ENCODE assay signal across 10 cellular contexts in the genomic region with DNA sequence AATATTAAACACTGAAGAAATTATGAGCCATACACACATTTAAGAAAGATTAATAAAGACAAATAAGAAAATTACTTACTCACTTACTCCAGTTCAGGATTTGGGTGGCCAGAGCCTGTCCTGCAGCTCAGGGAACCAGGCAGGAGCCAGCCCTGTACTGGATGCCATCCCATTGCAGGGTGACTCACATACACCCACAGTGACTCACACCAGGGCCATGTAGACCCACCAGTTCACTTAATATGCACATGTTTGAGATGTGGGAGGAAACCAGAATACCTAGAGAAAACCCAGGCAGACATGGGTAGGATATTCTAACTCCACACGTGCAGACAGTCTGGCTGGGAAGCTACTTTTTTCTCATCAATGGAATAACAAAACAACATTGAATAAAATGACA. TPM values are rescaled to one million over a fixed set of nuclear protein-coding genes. Genes with fewer than 3 reads are reported as not detected.
DNase-seq lines count a peak whose midpoint lies in the region; ATAC-seq, FAIRE-seq and TF ChIP-seq lines count a peak whose summit lies in the region.
"Had no signal": no experiment of that assay in that cellular context is flagged by ENCODE, and none has a peak within 500 bp of the region (broad histone marks: within the 10 kb centered on the region; RNA-seq: fewer than 3 reads in every experiment).

No MANE protein-coding gene starts in this region.

- H3K9me3 ChIP-seq in keratinocyte (ENCODE audit: control insufficient read depth, low read depth, low read length) = no peaks in the 10 kb centered on the region

- TF ChIP-seq CTCF in AG04449 (IDR thresholded peaks at IDR 0.05; ENCODE audit: insufficient read depth, low read length, missing control alignments) (no peak), keratinocyte (optimal IDR thresholded peaks at IDR 0.05 in 1 of 3, IDR thresholded peaks at IDR 0.05 in 1 of 3, conservative IDR thresholded peaks at IDR 0.05 in 1 of 3; ENCODE audit: extremely low read depth in 1 of 3, insufficient read depth in 2 of 3, low read length in 3 of 3) (no peak), type B pancreatic cell (conservative IDR thresholded peaks at IDR 0.05) (no peak)

- CTCF ChIA-PET in AG04449 (lab: Yijun Ruan, JAX) = interaction anchor here (0.9 to 1.6 kb wide), 5 partner anchors 43 to 364 kb away, joined by 3 to 5 read pairs (median 3); a partner anchor contains a TSS

- ATAC-seq in activated T-cell treated with anti-CD3 and anti-CD28 coated beads, Interleukin-2, amount 50 U/mL, for 72 hours (replicated peaks in 1 of 2) = peak; percentile 91 to 98
- no peak for ATAC-seq in GM18867 (IDR thresholded peaks at IDR 0.05; ENCODE audit: unreplicated experiment)

- DNase-seq in AG04449 (ENCODE audit: low read depth, low spot score) (peak; percentile 34), H4 (ENCODE audit: low spot score) (peak; percentile 82), keratinocyte (ENCODE audit: low read depth, low spot score) (peak; percentile 76), immature natural killer cell (no peak), type B pancreatic cell (ENCODE audit: extremely low spot score, unreplicated experiment) (no peak)
- DNase-seq in activated T-cell treated with anti-CD3 and anti-CD28 coated beads, Interleukin-2, amount 50 U/mL, for 72 hours = peak in 1 of 2 donors; percentile 38
- no peak for DNase-seq in activated CD4-positive, alpha-beta T cell treated with anti-CD3 and anti-CD28 coated beads, Interleukin-2, amount 50 U/mL, for 48 hours
- DNase-seq: H9 had no signal

- H2AFZ ChIP-seq in keratinocyte (ENCODE audit: control insufficient read depth, low read length) = no peak overlapping the region

- peaks cover 2% of the 10 kb centered on the region in 2 donors for H3K9me3 Mint-ChIP-seq in activated T-cell treated with anti-CD3 and anti-CD28 coated beads, Interleukin-2, amount 50 U/mL, for 72 hours
- H3K9me3 Mint-ChIP-seq in immature natural killer cell (no peaks in the 10 kb centered on the region), type B pancreatic cell (no peaks in the 10 kb centered on the region)
- H3K9me3 Mint-ChIP-seq: H9 had no signal

- no peaks in the 10 kb centered on the region for H3K27me3 ChIP-seq in keratinocyte (ENCODE audit: control insufficient read depth, extremely low read depth, insufficient read depth, low read length)

- H3K79me2 ChIP-seq in keratinocyte (ENCODE audit: control insufficient read depth, insufficient read depth, low read length) = no peaks in the 10 kb centered on the region

- peaks cover 12% of the 10 kb centered on the region for H3K4me1 Mint-ChIP-seq in activated T-cell treated with anti-CD3 and anti-CD28 coated beads, Interleukin-2, amount 50 U/mL, for 72 hours (ENCODE audit: low read depth)
- H3K4me1 Mint-ChIP-seq in immature natural killer cell (peaks cover 7 to 9% of the 10 kb centered on the region in 2 donors), type B pancreatic cell (ENCODE audit: unreplicated experiment) (no peaks in the 10 kb centered on the region)

- no peak overlapping the region for H3K4me3 Mint-ChIP-seq in activated T-cell treated with anti-CD3 and anti-CD28 coated beads, Interleukin-2, amount 50 U/mL, for 72 hours
- H3K4me3 Mint-ChIP-seq in immature natural killer cell (no peak overlapping the region), type B pancreatic cell (no peak overlapping the region)
- H3K4me3 Mint-ChIP-seq: activated naive CD8-positive, alpha-beta T cell; H9 had no signal

- H3K4me3 ChIP-seq in AG04449 (ENCODE audit: low read depth, low read length) (no peak overlapping the region), keratinocyte (ENCODE audit: control insufficient read depth in 2 of 3, extremely low read depth in 1 of 3, insufficient read depth in 2 of 3, low read depth in 1 of 3, low read length in 3 of 3) (no peak overlapping the region)

- peaks cover 17% of the 10 kb centered on the region for H3K4me1 ChIP-seq in keratinocyte (ENCODE audit: control insufficient read depth, extremely low read depth, insufficient read depth, low read length)

- H3K27ac ChIP-seq in keratinocyte (ENCODE audit: control insufficient read depth, insufficient read depth, low read length) = peak overlapping the region; percentile 21

- H3K36me3 ChIP-seq in keratinocyte (ENCODE audit: control insufficient read depth in 2 of 2, extremely low read depth in 1 of 2, insufficient read depth in 2 of 2, low read length in 2 of 2) = no peaks in the 10 kb centered on the region

- H3K4me2 ChIP-seq in keratinocyte (ENCODE audit: control insufficient read depth, extremely low read depth, insufficient read depth, low read depth, low read length) = peak overlapping the region; percentile 55

- POLR2A ChIA-PET in AG04449 (lab: Yijun Ruan, JAX) = interaction anchor here (0.6 kb wide), 1 partner anchor 16 kb away, joined by 3 read pairs; no protein-coding TSS in a partner anchor

- peaks cover 52% of the 10 kb centered on the region for H3K27me3 Mint-ChIP-seq in activated T-cell treated with anti-CD3 and anti-CD28 coated beads, Interleukin-2, amount 50 U/mL, for 72 hours (ENCODE audit: low read depth)
- H3K27me3 Mint-ChIP-seq in immature natural killer cell (ENCODE audit: low read depth in 3 of 3) (peaks cover 6 to 7% (median 6%) of the 10 kb centered on the region in 3 donors), type B pancreatic cell (peaks cover 9% of the 10 kb centered on the region)

- no peak overlapping the region for H3K27ac Mint-ChIP-seq in activated T-cell treated with anti-CD3 and anti-CD28 coated beads, Interleukin-2, amount 50 U/mL, for 72 hours
- H3K27ac Mint-ChIP-seq in immature natural killer cell = no peak overlapping the region
- no peak overlapping the region for H3K27ac Mint-ChIP-seq in type B pancreatic cell
- H3K27ac Mint-ChIP-seq: activated naive CD8-positive, alpha-beta T cell; H9 had no signal

- peak; percentile 97 for FAIRE-seq in keratinocyte (lab: Jason Lieb, UNC)

- H3K9me1 ChIP-seq in keratinocyte (ENCODE audit: control insufficient read depth, extremely low read depth, insufficient read depth, low read length) = no peaks in the 10 kb centered on the region

- dilution Hi-C loops in keratinocyte (cut with MboI; ENCODE audit: extremely low pct_ligation_motif_present, low sequenced_read_pairs) = no loop called here

- no peak overlapping the region for H3K9ac ChIP-seq in keratinocyte (ENCODE audit: control insufficient read depth, extremely low read depth, insufficient read depth, low read length)

- H3K36me3 Mint-ChIP-seq in activated T-cell treated with anti-CD3 and anti-CD28 coated beads, Interleukin-2, amount 50 U/mL, for 72 hours (ENCODE audit: insufficient read depth in 2 of 2) = no peaks in the 10 kb centered on the region
- H3K36me3 Mint-ChIP-seq in immature natural killer cell = peaks cover 0 to 7% (median 0%) of the 10 kb centered on the region in 3 donors
- no peaks in the 10 kb centered on the region for H3K36me3 Mint-ChIP-seq in type B pancreatic cell
- H3K36me3 Mint-ChIP-seq: activated naive CD8-positive, alpha-beta T cell had no signal

- H4K20me1 ChIP-seq in keratinocyte (ENCODE audit: control insufficient read depth, extremely low read depth, insufficient read depth, low read length) = no peaks in the 10 kb centered on the region

RNA-seq across cellular contexts. Expression of a gene that starts 49.6 kb away (rescaled TPM):
- 0.37 and 1.2 TPM in 2 replicates for total RNA-seq in H4 (2014; rRNA removed; shearing (Covaris generic))
- total RNA-seq in activated T-cell treated with anti-CD3 and anti-CD28 coated beads, Interleukin-2, amount 50 U/mL, for 72 hours = 1 to 10 TPM in 1 of 2 donors, under 1 TPM in 1; 0.60 to 1.8 TPM
- 29.4 to 39.7 TPM (median 36.3 TPM) in 3 replicates for polyA plus RNA-seq in keratinocyte
- 5.7 TPM for polyA plus RNA-seq in keratinocyte (2011; ENCODE audit: low read depth)
- 10.7 and 14.0 TPM in 2 replicates for polyA plus RNA-seq in keratinocyte (2011; cell fraction: cytosol; rRNA removed)
- 57.7 and 60.8 TPM in 2 replicates for polyA plus RNA-seq in keratinocyte (2011; cell fraction: nucleus; rRNA removed)
- 15.9 and 24.5 TPM in 2 replicates for polyA plus RNA-seq in keratinocyte (2012; ENCODE audit: low replicate concordance)
- 31.1 to 81.8 TPM (median 79.6 TPM) in 3 replicates for polyA minus RNA-seq in keratinocyte
- polyA minus RNA-seq in keratinocyte (2011; cell fraction: cytosol; rRNA and poly(A)+ RNA removed) = 30.5 TPM
- polyA minus RNA-seq in keratinocyte (2011; cell fraction: nucleus; rRNA and poly(A)+ RNA removed) = 65.9 and 82.1 TPM in 2 replicates
- 10 to 100 TPM; 34.4 to 65.2 (median 54.1) TPM for polyA plus RNA-seq in immature natural killer cell
- 0.81 and 1.3 TPM in 2 replicates for total RNA-seq in type B pancreatic cell (ENCODE audit: low replicate concordance)

Comparison
In these comparisons a context has a peak if more than half of its experiments do, and no peak if none do; other contexts are left out.
1. DNase-seq: peak in AG04449 (single experiment), H4 (single experiment) and keratinocyte (single experiment); none in immature natural killer cell (0 of 3), type B pancreatic cell (single experiment) and activated CD4-positive, alpha-beta T cell treated with anti-CD3 and anti-CD28 coated beads, Interleukin-2, amount 50 U/mL, for 48 hours (0 of 2).